ENCODE assay signal across 1 cellular context in the genomic region with DNA sequence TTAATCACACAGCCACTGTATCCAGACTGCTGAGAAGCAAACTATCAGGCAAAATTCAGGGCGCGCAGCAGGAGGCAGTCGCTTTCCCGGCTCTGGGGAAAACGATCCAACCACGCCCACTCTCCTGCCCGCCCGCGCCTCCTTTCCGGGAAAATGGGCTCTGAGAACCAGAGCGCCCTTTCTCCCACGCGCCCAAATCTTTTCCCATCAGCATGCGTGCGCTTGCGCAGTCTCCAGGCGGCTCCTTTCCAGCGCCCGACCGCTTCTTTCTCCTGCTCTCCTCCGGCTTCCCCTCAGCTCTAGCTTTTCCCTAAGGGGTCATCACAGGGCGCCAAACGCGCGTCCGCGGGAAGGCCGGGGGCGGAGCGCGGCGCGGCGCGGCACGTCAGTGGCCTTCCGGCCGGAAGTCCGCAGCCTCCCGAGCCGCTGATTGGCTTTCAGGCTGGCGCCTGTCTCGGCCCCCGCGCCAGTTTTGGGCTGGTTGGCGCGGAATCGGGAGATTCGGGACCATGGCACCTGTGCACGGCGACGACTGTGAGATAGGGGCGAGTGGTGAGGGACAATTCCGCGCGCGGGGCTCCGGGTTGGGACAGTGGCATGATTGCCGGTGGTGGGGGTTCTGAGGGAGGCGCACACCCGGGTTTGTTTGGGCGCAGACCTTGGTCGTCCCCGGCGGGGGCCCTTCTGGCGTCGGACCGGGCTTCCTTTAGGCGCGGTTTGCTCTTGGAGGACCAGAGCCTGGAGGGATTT.
TF ChIP-seq lines count a peak whose summit lies in the region.

A gene with protein sequence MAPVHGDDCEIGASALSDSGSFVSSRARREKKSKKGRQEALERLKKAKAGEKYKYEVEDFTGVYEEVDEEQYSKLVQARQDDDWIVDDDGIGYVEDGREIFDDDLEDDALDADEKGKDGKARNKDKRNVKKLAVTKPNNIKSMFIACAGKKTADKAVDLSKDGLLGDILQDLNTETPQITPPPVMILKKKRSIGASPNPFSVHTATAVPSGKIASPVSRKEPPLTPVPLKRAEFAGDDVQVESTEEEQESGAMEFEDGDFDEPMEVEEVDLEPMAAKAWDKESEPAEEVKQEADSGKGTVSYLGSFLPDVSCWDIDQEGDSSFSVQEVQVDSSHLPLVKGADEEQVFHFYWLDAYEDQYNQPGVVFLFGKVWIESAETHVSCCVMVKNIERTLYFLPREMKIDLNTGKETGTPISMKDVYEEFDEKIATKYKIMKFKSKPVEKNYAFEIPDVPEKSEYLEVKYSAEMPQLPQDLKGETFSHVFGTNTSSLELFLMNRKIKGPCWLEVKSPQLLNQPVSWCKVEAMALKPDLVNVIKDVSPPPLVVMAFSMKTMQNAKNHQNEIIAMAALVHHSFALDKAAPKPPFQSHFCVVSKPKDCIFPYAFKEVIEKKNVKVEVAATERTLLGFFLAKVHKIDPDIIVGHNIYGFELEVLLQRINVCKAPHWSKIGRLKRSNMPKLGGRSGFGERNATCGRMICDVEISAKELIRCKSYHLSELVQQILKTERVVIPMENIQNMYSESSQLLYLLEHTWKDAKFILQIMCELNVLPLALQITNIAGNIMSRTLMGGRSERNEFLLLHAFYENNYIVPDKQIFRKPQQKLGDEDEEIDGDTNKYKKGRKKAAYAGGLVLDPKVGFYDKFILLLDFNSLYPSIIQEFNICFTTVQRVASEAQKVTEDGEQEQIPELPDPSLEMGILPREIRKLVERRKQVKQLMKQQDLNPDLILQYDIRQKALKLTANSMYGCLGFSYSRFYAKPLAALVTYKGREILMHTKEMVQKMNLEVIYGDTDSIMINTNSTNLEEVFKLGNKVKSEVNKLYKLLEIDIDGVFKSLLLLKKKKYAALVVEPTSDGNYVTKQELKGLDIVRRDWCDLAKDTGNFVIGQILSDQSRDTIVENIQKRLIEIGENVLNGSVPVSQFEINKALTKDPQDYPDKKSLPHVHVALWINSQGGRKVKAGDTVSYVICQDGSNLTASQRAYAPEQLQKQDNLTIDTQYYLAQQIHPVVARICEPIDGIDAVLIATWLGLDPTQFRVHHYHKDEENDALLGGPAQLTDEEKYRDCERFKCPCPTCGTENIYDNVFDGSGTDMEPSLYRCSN (N-terminal part only) (plus strand): TSS at position 466 of the 750 bp plus-strand sequence. CDS start 44 bp downstream, at position 510.

TF ChIP-seq in K562, 482 proteins besides CTCF, POLR2A, EP300 and RAD21 (continued from another document and continues in another):
- TF ChIP-seq, protein P1, sequence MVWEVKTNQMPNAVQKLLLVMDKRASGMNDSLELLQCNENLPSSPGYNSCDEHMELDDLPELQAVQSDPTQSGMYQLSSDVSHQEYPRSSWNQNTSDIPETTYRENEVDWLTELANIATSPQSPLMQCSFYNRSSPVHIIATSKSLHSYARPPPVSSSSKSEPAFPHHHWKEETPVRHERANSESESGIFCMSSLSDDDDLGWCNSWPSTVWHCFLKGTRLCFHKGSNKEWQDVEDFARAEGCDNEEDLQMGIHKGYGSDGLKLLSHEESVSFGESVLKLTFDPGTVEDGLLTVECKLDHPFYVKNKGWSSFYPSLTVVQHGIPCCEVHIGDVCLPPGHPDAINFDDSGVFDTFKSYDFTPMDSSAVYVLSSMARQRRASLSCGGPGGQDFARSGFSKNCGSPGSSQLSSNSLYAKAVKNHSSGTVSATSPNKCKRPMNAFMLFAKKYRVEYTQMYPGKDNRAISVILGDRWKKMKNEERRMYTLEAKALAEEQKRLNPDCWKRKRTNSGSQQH (CRISPR knock-in tag; IDR thresholded peaks at IDR 0.05) = no peak
- TF ChIP-seq HNRNPH1 (optimal IDR thresholded peaks at IDR 0.05; ENCODE audit: low read depth, low read length) (no peak), CC2D1A (IDR thresholded peaks at IDR 0.05) (no peak), PCBP2 (IDR thresholded peaks at IDR 0.05; ENCODE audit: low read depth, low read length, poor library complexity, severe bottlenecking) (no peak), RBM22 (IDR thresholded peaks at IDR 0.05; ENCODE audit: low read depth, low read length, poor library complexity, severe bottlenecking) (no peak), NFE2L1 (tag; IDR thresholded peaks at IDR 0.05; ENCODE audit: borderline replicate concordance, low read depth) (no peak), ZNF766 (CRISPR knock-in tag; conservative IDR thresholded peaks at IDR 0.05) (no peak), TRIM24 (IDR thresholded peaks at IDR 0.05) (peak in 1 of 2 experiments; percentile 28; a peak in 2 of 4 replicates), RFX5 (IDR thresholded peaks at IDR 0.05; ENCODE audit: low read depth, low read length) (no peak), ZBTB40 (IDR thresholded peaks at IDR 0.05) (peak; percentile 91), ZBTB40 (CRISPR knock-in tag; IDR thresholded peaks at IDR 0.05) (no peak), CEBPG (CRISPR knock-in tag; IDR thresholded peaks at IDR 0.05) (no peak), CEBPG (tag; conservative IDR thresholded peaks at IDR 0.05 in 1 of 2, IDR thresholded peaks at IDR 0.05 in 1 of 2) (no peak), ZNF717 (CRISPR knock-in tag; IDR thresholded peaks at IDR 0.05) (no peak)
- TF ChIP-seq, protein P2, sequence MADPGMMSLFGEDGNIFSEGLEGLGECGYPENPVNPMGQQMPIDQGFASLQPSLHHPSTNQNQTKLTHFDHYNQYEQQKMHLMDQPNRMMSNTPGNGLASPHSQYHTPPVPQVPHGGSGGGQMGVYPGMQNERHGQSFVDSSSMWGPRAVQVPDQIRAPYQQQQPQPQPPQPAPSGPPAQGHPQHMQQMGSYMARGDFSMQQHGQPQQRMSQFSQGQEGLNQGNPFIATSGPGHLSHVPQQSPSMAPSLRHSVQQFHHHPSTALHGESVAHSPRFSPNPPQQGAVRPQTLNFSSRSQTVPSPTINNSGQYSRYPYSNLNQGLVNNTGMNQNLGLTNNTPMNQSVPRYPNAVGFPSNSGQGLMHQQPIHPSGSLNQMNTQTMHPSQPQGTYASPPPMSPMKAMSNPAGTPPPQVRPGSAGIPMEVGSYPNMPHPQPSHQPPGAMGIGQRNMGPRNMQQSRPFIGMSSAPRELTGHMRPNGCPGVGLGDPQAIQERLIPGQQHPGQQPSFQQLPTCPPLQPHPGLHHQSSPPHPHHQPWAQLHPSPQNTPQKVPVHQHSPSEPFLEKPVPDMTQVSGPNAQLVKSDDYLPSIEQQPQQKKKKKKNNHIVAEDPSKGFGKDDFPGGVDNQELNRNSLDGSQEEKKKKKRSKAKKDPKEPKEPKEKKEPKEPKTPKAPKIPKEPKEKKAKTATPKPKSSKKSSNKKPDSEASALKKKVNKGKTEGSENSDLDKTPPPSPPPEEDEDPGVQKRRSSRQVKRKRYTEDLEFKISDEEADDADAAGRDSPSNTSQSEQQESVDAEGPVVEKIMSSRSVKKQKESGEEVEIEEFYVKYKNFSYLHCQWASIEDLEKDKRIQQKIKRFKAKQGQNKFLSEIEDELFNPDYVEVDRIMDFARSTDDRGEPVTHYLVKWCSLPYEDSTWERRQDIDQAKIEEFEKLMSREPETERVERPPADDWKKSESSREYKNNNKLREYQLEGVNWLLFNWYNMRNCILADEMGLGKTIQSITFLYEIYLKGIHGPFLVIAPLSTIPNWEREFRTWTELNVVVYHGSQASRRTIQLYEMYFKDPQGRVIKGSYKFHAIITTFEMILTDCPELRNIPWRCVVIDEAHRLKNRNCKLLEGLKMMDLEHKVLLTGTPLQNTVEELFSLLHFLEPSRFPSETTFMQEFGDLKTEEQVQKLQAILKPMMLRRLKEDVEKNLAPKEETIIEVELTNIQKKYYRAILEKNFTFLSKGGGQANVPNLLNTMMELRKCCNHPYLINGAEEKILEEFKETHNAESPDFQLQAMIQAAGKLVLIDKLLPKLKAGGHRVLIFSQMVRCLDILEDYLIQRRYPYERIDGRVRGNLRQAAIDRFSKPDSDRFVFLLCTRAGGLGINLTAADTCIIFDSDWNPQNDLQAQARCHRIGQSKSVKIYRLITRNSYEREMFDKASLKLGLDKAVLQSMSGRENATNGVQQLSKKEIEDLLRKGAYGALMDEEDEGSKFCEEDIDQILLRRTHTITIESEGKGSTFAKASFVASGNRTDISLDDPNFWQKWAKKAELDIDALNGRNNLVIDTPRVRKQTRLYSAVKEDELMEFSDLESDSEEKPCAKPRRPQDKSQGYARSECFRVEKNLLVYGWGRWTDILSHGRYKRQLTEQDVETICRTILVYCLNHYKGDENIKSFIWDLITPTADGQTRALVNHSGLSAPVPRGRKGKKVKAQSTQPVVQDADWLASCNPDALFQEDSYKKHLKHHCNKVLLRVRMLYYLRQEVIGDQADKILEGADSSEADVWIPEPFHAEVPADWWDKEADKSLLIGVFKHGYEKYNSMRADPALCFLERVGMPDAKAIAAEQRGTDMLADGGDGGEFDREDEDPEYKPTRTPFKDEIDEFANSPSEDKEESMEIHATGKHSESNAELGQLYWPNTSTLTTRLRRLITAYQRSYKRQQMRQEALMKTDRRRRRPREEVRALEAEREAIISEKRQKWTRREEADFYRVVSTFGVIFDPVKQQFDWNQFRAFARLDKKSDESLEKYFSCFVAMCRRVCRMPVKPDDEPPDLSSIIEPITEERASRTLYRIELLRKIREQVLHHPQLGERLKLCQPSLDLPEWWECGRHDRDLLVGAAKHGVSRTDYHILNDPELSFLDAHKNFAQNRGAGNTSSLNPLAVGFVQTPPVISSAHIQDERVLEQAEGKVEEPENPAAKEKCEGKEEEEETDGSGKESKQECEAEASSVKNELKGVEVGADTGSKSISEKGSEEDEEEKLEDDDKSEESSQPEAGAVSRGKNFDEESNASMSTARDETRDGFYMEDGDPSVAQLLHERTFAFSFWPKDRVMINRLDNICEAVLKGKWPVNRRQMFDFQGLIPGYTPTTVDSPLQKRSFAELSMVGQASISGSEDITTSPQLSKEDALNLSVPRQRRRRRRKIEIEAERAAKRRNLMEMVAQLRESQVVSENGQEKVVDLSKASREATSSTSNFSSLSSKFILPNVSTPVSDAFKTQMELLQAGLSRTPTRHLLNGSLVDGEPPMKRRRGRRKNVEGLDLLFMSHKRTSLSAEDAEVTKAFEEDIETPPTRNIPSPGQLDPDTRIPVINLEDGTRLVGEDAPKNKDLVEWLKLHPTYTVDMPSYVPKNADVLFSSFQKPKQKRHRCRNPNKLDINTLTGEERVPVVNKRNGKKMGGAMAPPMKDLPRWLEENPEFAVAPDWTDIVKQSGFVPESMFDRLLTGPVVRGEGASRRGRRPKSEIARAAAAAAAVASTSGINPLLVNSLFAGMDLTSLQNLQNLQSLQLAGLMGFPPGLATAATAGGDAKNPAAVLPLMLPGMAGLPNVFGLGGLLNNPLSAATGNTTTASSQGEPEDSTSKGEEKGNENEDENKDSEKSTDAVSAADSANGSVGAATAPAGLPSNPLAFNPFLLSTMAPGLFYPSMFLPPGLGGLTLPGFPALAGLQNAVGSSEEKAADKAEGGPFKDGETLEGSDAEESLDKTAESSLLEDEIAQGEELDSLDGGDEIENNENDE (IDR thresholded peaks at IDR 0.05; ENCODE audit: low read depth, low read length) = no peak
